8 cellular contexts compared by ENCODE assay signal in the genomic region with DNA sequence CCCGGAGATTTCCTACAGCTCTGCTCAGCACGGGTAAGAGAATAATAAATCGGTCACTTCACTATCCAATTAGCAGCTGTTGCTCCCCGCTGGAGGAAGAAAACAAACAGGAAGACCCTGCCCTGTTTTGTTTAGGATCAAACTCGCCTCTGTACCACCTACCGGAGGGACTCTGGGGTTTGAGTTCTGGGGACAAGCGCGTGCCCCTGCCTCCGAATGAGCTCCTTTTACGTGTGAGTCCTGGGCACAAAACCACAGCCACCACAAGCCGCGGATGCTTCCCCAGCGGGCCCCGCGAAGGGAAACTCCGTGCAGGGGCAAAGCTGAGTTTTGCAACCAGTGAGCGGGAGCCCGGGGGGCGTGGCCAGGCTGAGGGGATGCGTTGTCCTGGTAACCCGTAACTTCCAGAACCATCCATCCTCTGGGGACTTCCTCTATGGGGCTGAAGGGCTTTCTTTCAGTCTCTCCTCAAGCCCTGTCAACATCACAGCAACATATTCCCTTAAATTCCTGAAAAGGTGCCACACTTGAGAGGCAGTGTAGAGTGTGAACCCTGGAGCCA.
DNase-seq lines count a peak whose midpoint lies in the region; ATAC-seq, FAIRE-seq and TF ChIP-seq lines count a peak whose summit lies in the region.

No MANE protein-coding gene starts in this region.

- H3K27ac ChIP-seq in caudate nucleus (ENCODE audit: low read depth, low read length) = peak overlapping the region; percentile 54
- H3K27ac ChIP-seq in kidney (ENCODE audit: low read depth in 2 of 2, low read length in 2 of 2) = no peak overlapping the region

- peak; percentile 71 for ATAC-seq in WTC11

- CTCF ChIA-PET in WTC11 (lab: Charles Lee) = interaction anchor here (1.0 to 1.7 kb wide), 3 partner anchors 18 to 170 kb away, joined by 4 to 7 read pairs (median 4); no protein-coding TSS in a partner anchor

- H3K27me3 ChIP-seq in H7 (ENCODE audit: control insufficient read depth, insufficient read depth, low read length) = peaks cover 9% of the 10 kb centered on the region

- H3K9me3 Mint-ChIP-seq in WTC11 = no peaks in the 10 kb centered on the region

- no peaks in the 10 kb centered on the region for H3K9me3 ChIP-seq in kidney (ENCODE audit: control insufficient read depth in 1 of 2, low read length in 2 of 2)

- peak overlapping the region; percentile 65 for H3K4me3 ChIP-seq in GM12864 (ENCODE audit: low read depth, low read length)
- peak overlapping the region; percentile 45 for H3K4me3 ChIP-seq in H7 (ENCODE audit: insufficient read depth, low read depth, low read length)
- H3K4me3 ChIP-seq in kidney (ENCODE audit: low read length in 2 of 2) = peak overlapping the region; percentile 40 to 48

- TF ChIP-seq CTCF in GM12864 (IDR thresholded peaks at IDR 0.05; ENCODE audit: low read depth, low read length, missing control alignments) = no peak
- no peak for TF ChIP-seq CTCF in WTC11 (IDR thresholded peaks at IDR 0.05)
- no peak for TF ChIP-seq CTCF in kidney (IDR thresholded peaks at IDR 0.05; ENCODE audit: borderline replicate concordance, extremely low read depth, insufficient read depth)

- H3K4me1 ChIP-seq in kidney (ENCODE audit: control insufficient read depth in 1 of 2, insufficient read depth in 1 of 2, low read depth in 1 of 2, low read length in 2 of 2) = peaks cover 0 to 4% of the 10 kb centered on the region in 2 donors

- FAIRE-seq in kidney (lab: Jason Lieb, UNC) = no peak

- DNase-seq in GM12864 (ENCODE audit: low read depth) = no peak
- peak; percentile 88 for DNase-seq in H7
- DNase-seq in MV-4-11 (lab: John Stamatoyannopoulos, UW) = peak; percentile 97
- DNase-seq in WTC11 (ENCODE audit: low spot score) = peak; percentile 79
- peak in 56 of 61 donors; percentile 13 to 89 (median 52) for DNase-seq in caudate nucleus (lab: John Stamatoyannopoulos, UW)
- DNase-seq in kidney = peak; percentile 92
- peak; percentile 78 to 83 (median 80) for DNase-seq in stimulated activated CD4-positive, alpha-beta T cell treated with anti-CD3 and anti-CD28 coated beads, Interleukin-12 subunit alpha, Interleukin-12 subunit beta, amount 100 ng/mL, for 48 hours (ENCODE audit: low read depth in 2 of 3, low spot score in 1 of 3)
- DNase-seq in RKO (ENCODE audit: low spot score) = no peak

- H3K27ac Mint-ChIP-seq in WTC11 = no peak overlapping the region

- H3K27me3 Mint-ChIP-seq in WTC11 (ENCODE audit: low read depth) = peaks cover 32% of the 10 kb centered on the region

- H3K4me3 Mint-ChIP-seq in WTC11 = peak overlapping the region; percentile 80

- peaks cover 21% of the 10 kb centered on the region for H3K4me1 Mint-ChIP-seq in WTC11

- H3K36me3 ChIP-seq in H7 (replicated peaks; ENCODE audit: control insufficient read depth, insufficient read depth, low read length) = no peaks in the 10 kb centered on the region
- no peaks in the 10 kb centered on the region for H3K36me3 ChIP-seq in kidney (ENCODE audit: control insufficient read depth in 1 of 2, insufficient read depth in 2 of 2, low read length in 2 of 2)

- intact Hi-C loops in kidney (cut with DNase I) = no loop called here

- no peaks in the 10 kb centered on the region; the same call in 1 of the 2 replicates for H3K36me3 Mint-ChIP-seq in WTC11

- POLR2A ChIA-PET in WTC11 (lab: Charles Lee) = no interaction called here

- peak overlapping the region in 1 of 2 donors; percentile 31 for H3K9ac ChIP-seq in kidney (ENCODE audit: low read length in 2 of 2)

TF ChIP-seq in WTC11, 78 proteins besides CTCF, POLR2A, EP300 and RAD21:
- TF ChIP-seq SP1 (CRISPR knock-in tag; conservative IDR thresholded peaks at IDR 0.05) = 0 out of 2 replicates have a peak, but pooled peaks have one; percentile 39
- no peak for TF ChIP-seq TCF7 (CRISPR knock-in tag; IDR thresholded peaks at IDR 0.05; ENCODE audit: low read depth)

Comparison
In these comparisons a context has a peak if more than half of its experiments do, and no peak if none do; other contexts are left out.
1. DNase-seq: peak in H7 (single experiment), MV-4-11 (single experiment), WTC11 (single experiment), caudate nucleus (56 of 61), kidney (single experiment) and stimulated activated CD4-positive, alpha-beta T cell treated with anti-CD3 and anti-CD28 coated beads, Interleukin-12 subunit alpha, Interleukin-12 subunit beta, amount 100 ng/mL, for 48 hours (3 of 3); none in GM12864 (single experiment) and RKO (single experiment).
2. Peak in every context shown above with its lines, with median percentiles within 50 percentile points of each other: H3K4me3 ChIP-seq.